In the genomic region with DNA sequence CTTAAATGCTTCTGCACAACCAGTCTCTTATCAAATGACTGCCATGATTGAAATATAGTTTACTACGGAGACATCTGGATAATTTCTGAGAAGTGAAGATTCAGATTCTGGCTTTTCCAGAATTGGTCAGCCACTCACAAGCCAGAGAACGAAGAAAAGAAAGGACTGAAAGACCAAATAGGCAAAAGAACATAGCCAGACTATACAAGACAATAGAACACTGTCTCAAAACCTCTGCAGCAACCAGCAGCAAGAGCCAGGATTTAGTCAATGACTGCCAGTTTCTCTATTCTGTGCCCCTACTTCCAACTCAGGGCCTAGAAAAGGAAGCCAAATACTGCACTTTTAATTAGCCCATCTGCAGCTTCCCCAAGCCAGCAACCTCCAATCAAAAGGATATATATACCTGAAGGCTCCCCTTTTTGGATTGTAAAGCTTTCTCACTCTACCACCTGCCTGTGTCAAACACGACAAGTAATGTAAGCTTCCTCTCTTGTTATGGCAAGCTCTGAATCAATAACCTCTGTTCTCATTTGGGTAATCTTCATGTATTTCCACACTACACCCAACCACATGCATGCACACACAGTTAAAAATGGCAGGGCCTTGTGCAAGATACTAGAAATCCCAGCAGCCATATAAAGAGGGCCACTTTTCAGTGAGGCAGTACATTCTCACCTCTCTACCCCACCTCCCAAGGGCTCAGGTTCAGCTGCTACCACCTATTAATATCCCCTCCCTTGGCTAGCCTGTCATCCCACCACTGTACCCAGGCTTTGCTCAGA, we compare ENCODE assay signal across 16 cellular contexts.
A peak's percentile ranks its signal among the peaks of the same experiment; 100 is the strongest.
DNase-seq lines count a peak whose midpoint lies in the region; TF ChIP-seq lines count a peak whose summit lies in the region.
"Had no signal": no experiment of that assay in that cellular context is flagged by ENCODE, and none has a peak within 500 bp of the region (broad histone marks: within the 10 kb centered on the region; RNA-seq: fewer than 3 reads in every experiment).

No MANE protein-coding gene starts in this region.

- TF ChIP-seq CTCF in dorsolateral prefrontal cortex (IDR thresholded peaks at IDR 0.05 in 54 of 56, conservative IDR thresholded peaks at IDR 0.05 in 2 of 56; ENCODE audit: low read depth in 1 of 56, partially characterized antibody in 56 of 56) = peak in 2 of 56 donors; percentile 7 to 42
- no peak for TF ChIP-seq CTCF in CD14-positive monocyte (IDR thresholded peaks at IDR 0.05)
- TF ChIP-seq CTCF in uterus (IDR thresholded peaks at IDR 0.05) = no peak
- no peak for TF ChIP-seq CTCF in thyroid gland (IDR thresholded peaks at IDR 0.05)

- H3K4me3 Mint-ChIP-seq in CD14-positive monocyte = no peak overlapping the region

- H3K27me3 ChIP-seq in dorsolateral prefrontal cortex (no peaks in the 10 kb centered on the region), uterus (no peaks in the 10 kb centered on the region), thyroid gland (no peaks in the 10 kb centered on the region)
- H3K27me3 ChIP-seq: BLaER1 had no signal

- H3K4me1 Mint-ChIP-seq in CD14-positive monocyte = peaks cover 3% of the 10 kb centered on the region

- no peak overlapping the region for H3K27ac Mint-ChIP-seq in CD14-positive monocyte

- peak; percentile 3 for DNase-seq in SKM-1 (lab: John Stamatoyannopoulos, UW; ENCODE audit: unreplicated experiment)
- peak in 1 of 10 donors; percentile 35 for DNase-seq in dorsolateral prefrontal cortex
- DNase-seq in midbrain (lab: John Stamatoyannopoulos, UW) = peak; percentile 71
- DNase-seq in CD14-positive monocyte (ENCODE audit: low spot score) = no peak
- no peak for DNase-seq in uterus
- DNase-seq in thyroid gland = no peak
- no peak for DNase-seq in glomerular visceral epithelial cell (ENCODE audit: extremely low spot score)
- DNase-seq: GOT3, NCI-H1436, NCI-H2029, NCI-H2171 treated with DMSO at 0.1 percent for 48 hours, NCI-H446 treated with DMSO at 0.1 percent for 48 hours, NCI-H748 treated with DMSO at 0.1 percent for 48 hours had no signal

- H3K27ac ChIP-seq in dorsolateral prefrontal cortex (peak overlapping the region; percentile 31 to 95 (median 86)), temporal lobe (ENCODE audit: low read depth, low read length) (peak overlapping the region; percentile 86), uterus (no peak overlapping the region), thyroid gland (no peak overlapping the region)
- H3K27ac ChIP-seq: BLaER1, KMS-11 had no signal

- no peaks in the 10 kb centered on the region for H3K36me3 Mint-ChIP-seq in CD14-positive monocyte

- no peaks in the 10 kb centered on the region for H3K36me3 ChIP-seq in uterus
- no peaks in the 10 kb centered on the region for H3K36me3 ChIP-seq in thyroid gland
- H3K36me3 ChIP-seq: BLaER1 had no signal

- peaks cover 4 to 12% (median 6%) of the 10 kb centered on the region in 7 donors for H3K9me3 Mint-ChIP-seq in CD14-positive monocyte

- 71 to 73% methylated on average over 3 of the region's 3 CpGs for WGBS in thyroid gland, 2 donors

- intact Hi-C loops in dorsolateral prefrontal cortex (cut with DNase I) (no loop called here), CD14-positive monocyte (cut with micrococcal nuclease) (no loop called here), uterus (cut with DNase I; ENCODE audit: low total_unique reads) (no loop called here), thyroid gland (cut with DNase I) (no loop called here)

- H3K4me3 ChIP-seq in dorsolateral prefrontal cortex (peak overlapping the region in 3 of 59 donors; percentile 7 to 19 (median 10)), uterus (no peak overlapping the region), thyroid gland (replicated peaks in 1 of 3) (no peak overlapping the region)
- H3K4me3 ChIP-seq: BLaER1 had no signal

- TF ChIP-seq POLR2A in uterus (IDR thresholded peaks at IDR 0.05) (no peak), thyroid gland (IDR thresholded peaks at IDR 0.05) (no peak)

- H3K27me3 Mint-ChIP-seq in CD14-positive monocyte (ENCODE audit: low read depth in 3 of 3) = peaks cover 0 to 7% (median 4%) of the 10 kb centered on the region in 3 donors

- H3K9me3 ChIP-seq in uterus (no peaks in the 10 kb centered on the region), thyroid gland (no peaks in the 10 kb centered on the region)

- H3K4me1 ChIP-seq in uterus (no peaks in the 10 kb centered on the region), thyroid gland (no peaks in the 10 kb centered on the region)
- H3K4me1 ChIP-seq: BLaER1 had no signal

Comparison
In these comparisons a context has a peak if more than half of its experiments do, and no peak if none do; other contexts are left out.
1. DNase-seq: peak in SKM-1 (single experiment) and midbrain (single experiment); none in CD14-positive monocyte (single experiment), uterus (0 of 2), thyroid gland (0 of 2) and glomerular visceral epithelial cell (single experiment).
2. H3K27ac ChIP-seq: peak in dorsolateral prefrontal cortex (59 of 59) and temporal lobe (single experiment); none in uterus (0 of 2) and thyroid gland (0 of 3).